21 cellular contexts compared by ENCODE assay signal in the genomic region with DNA sequence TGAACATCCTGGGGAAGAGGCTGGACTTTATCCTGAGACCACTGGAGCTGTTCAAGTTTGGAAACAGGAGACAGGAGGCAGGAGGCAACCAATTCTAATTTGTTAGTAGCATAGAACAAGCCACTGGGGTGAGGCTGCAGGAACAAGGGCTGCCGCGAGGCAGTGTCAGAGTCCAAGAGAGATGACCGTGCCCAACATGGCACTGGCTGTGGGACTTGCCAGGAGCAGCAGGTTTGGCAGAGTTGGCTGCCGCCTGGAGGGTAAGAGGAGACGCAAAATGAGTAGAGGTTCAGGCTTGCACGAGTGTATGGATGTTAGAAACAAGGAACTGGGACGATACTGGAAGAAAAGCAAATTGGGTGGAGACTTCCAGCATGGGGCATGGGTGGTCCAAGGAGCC.
"Had no signal": no experiment of that assay in that cellular context is flagged by ENCODE, and none has a peak within 500 bp of the region (broad histone marks: within the 10 kb centered on the region; RNA-seq: fewer than 3 reads in every experiment).

No MANE protein-coding gene starts in this region.

- H3K4me1 ChIP-seq: parathyroid adenoma, sigmoid colon, spleen, upper lobe of left lung, uterus had no signal

- H3K36me3 ChIP-seq: sigmoid colon, spleen, thoracic aorta, tibial nerve, upper lobe of left lung, uterus had no signal

- H3K27me3 ChIP-seq: dorsolateral prefrontal cortex, hepatocyte, neural progenitor cell, sigmoid colon, tibial nerve, upper lobe of left lung, uterus had no signal

- FAIRE-seq: colon had no signal

- H3K27ac ChIP-seq: dorsolateral prefrontal cortex, hepatocyte, neural progenitor cell, parathyroid adenoma, sigmoid colon, spleen, thoracic aorta, tibial nerve, upper lobe of left lung, uterus had no signal

- H3K4me3 ChIP-seq: dorsolateral prefrontal cortex, hepatocyte, neural progenitor cell, sigmoid colon, spleen, thoracic aorta, tibial nerve, upper lobe of left lung, uterus had no signal

- H3K9me3 ChIP-seq: sigmoid colon, spleen, thoracic aorta, tibial nerve, upper lobe of left lung, uterus had no signal

- ATAC-seq: left colon; naive thymus-derived CD4-positive, alpha-beta T cell; stimulated activated naive B cell treated with anti-CD40 and anti-IgM and Interleukin-4, amounts not matched to agents 10 μg/mL and 1 μg/mL and 100 μg/mL, for 72 hours had no signal

- DNase-seq: central memory CD4-positive, alpha-beta T cell; dorsolateral prefrontal cortex; effector CD4-positive, alpha-beta T cell; foreskin fibroblast; left colon; mesenchymal stem cell; midbrain; naive thymus-derived CD4-positive, alpha-beta T cell; right cardiac atrium; sigmoid colon; spleen; stimulated activated CD4-positive, alpha-beta T cell treated with anti-CD3 and anti-CD28 coated beads, Interleukin-4, amount 100 ng/mL, for 4 hours; stimulated activated naive B cell treated with anti-CD40 and anti-IgM and Interleukin-4, amounts not matched to agents 10 μg/mL and 1 μg/mL and 100 μg/mL, for 72 hours; upper lobe of left lung; uterus had no signal
